17 cellular contexts compared by ENCODE assay signal in the genomic region with DNA sequence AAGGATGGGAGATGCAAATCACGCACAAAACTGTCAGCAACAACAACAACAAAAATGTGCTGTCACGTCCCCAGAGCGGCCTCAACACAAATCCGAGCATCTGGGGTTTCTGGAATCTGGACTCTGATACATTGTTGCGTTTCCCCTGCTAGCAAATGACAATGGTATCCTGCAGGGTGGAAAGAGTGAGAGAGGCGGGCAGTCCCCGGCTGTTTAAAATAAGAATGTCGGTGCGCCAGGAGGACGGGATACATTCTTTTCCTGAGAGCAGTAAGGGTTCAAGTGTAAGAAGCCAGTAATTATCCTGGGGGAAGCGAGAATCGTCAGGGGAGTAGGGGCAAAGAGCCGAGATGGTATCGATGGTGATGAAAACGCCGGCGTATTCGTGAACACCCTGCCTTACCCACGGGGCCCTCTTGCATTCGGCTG.
DNase-seq lines count a peak whose midpoint lies in the region; ATAC-seq and TF ChIP-seq lines count a peak whose summit lies in the region.
"Had no signal": no experiment of that assay in that cellular context is flagged by ENCODE, and none has a peak within 500 bp of the region (broad histone marks: within the 10 kb centered on the region; RNA-seq: fewer than 3 reads in every experiment).

No MANE protein-coding gene starts in this region.

- no peak overlapping the region for H2AFZ ChIP-seq in neural progenitor cell (replicated peaks)

- H3K27ac Mint-ChIP-seq in endothelial cell (ENCODE audit: unreplicated experiment) (no peak overlapping the region), neural progenitor cell (peak overlapping the region; percentile 58)

- H3K79me2 ChIP-seq in neural progenitor cell (ENCODE audit: low read depth): no peaks in the 10 kb centered on the region

- TF ChIP-seq CTCF in endothelial cell (IDR thresholded peaks at IDR 0.05; ENCODE audit: unreplicated experiment) (no peak), neural progenitor cell (IDR thresholded peaks at IDR 0.05) (no peak), ovary (IDR thresholded peaks at IDR 0.05) (no peak), GM20000 (IDR thresholded peaks at IDR 0.05; ENCODE audit: extremely low read depth, missing control alignments) (no peak)

- peak; percentile 18 for DNase-seq in GM03348 (ENCODE audit: low spot score)
- DNase-seq in NCI-H2227 (lab: John Stamatoyannopoulos, UW; ENCODE audit: unreplicated experiment): peak; percentile 78
- peak; percentile 12 for DNase-seq in endothelial cell (ENCODE audit: low spot score)
- peak; percentile 90 for DNase-seq in neural progenitor cell (ENCODE audit: low spot score)
- no peak for DNase-seq in ovary
- DNase-seq in GM20000 (ENCODE audit: low spot score): no peak
- DNase-seq: activated CD8-positive, alpha-beta memory T cell treated with anti-CD3 and anti-CD28 coated beads for 24 hours; activated effector memory CD4-positive, alpha-beta T cell treated with anti-CD3 and anti-CD28 coated beads, Interleukin-2, amount 50 U/mL, for 16 hours; effector CD8-positive, alpha-beta T cell; EL; kidney glomerular epithelial cell; NCI-H1694; stimulated activated CD4-positive, alpha-beta T cell treated with anti-CD3 and anti-CD28 coated beads, Interleukin-2, amount 100 ng/mL, for 48 hours had no signal

- no peak overlapping the region for H3K9ac ChIP-seq in neural progenitor cell

- H3F3A ChIP-seq in neural progenitor cell (ENCODE audit: low read depth): peaks cover 15% of the 10 kb centered on the region

- H3K4me1 Mint-ChIP-seq in endothelial cell (ENCODE audit: unreplicated experiment): peaks cover 5% of the 10 kb centered on the region
- peaks cover 35% of the 10 kb centered on the region for H3K4me1 Mint-ChIP-seq in neural progenitor cell

- peak overlapping the region; percentile 76 for H3K4me2 ChIP-seq in neural progenitor cell

- H3K27ac ChIP-seq in neural progenitor cell: no peak overlapping the region
- H3K27ac ChIP-seq in ovary: no peak overlapping the region
- H3K27ac ChIP-seq: SK-N-MC had no signal

- H3K4me1 ChIP-seq in neural progenitor cell (peaks cover 4% of the 10 kb centered on the region), ovary (ENCODE audit: insufficient read depth) (no peaks in the 10 kb centered on the region)

- H3K9me3 Mint-ChIP-seq in endothelial cell (ENCODE audit: unreplicated experiment) (no peaks in the 10 kb centered on the region), neural progenitor cell (peaks cover 6% of the 10 kb centered on the region)

- H3K4me3 ChIP-seq in neural progenitor cell (peak overlapping the region; percentile 29), ovary (no peak overlapping the region)
- H3K4me3 ChIP-seq: SK-N-MC had no signal

- H3K27me3 ChIP-seq in neural progenitor cell (no peaks in the 10 kb centered on the region), ovary (no peaks in the 10 kb centered on the region)

- H3K27me3 Mint-ChIP-seq in endothelial cell (ENCODE audit: unreplicated experiment): peaks cover 2% of the 10 kb centered on the region
- peaks cover 8% of the 10 kb centered on the region for H3K27me3 Mint-ChIP-seq in neural progenitor cell (ENCODE audit: insufficient read depth, low read depth)

- H3K36me3 Mint-ChIP-seq in endothelial cell (ENCODE audit: low read depth, unreplicated experiment) (no peaks in the 10 kb centered on the region), neural progenitor cell (peaks cover 9% of the 10 kb centered on the region)
- H3K36me3 Mint-ChIP-seq: CD14-positive monocyte had no signal

- TF ChIP-seq POLR2A in ovary (IDR thresholded peaks at IDR 0.05): no peak

- H3K4me3 Mint-ChIP-seq in endothelial cell (ENCODE audit: unreplicated experiment): peak overlapping the region; percentile 14
- H3K4me3 Mint-ChIP-seq in neural progenitor cell: peak overlapping the region; percentile 67

- H3K9me3 ChIP-seq in neural progenitor cell (ENCODE audit: low read depth) (no peaks in the 10 kb centered on the region), ovary (no peaks in the 10 kb centered on the region)

- no peak for TF ChIP-seq EP300 in ovary (IDR thresholded peaks at IDR 0.05)

- H3K36me3 ChIP-seq in neural progenitor cell (no peaks in the 10 kb centered on the region), ovary (no peaks in the 10 kb centered on the region)

- 1 to 5% (median 2%) methylated on average over 20 of the region's 20 CpGs for WGBS in ovary, 3 donors

- intact Hi-C loops in ovary (cut with DNase I): no loop called here

- peaks cover 14% of the 10 kb centered on the region for H4K20me1 ChIP-seq in neural progenitor cell (ENCODE audit: low read depth)

- ATAC-seq in GM18519 (IDR thresholded peaks at IDR 0.05; ENCODE audit: low FRiP score, unreplicated experiment) (no peak), HG03135 (IDR thresholded peaks at IDR 0.05; ENCODE audit: unreplicated experiment) (no peak)

Comparison
In these comparisons a context has a peak if more than half of its experiments do, and no peak if none do; other contexts are left out.
1. DNase-seq: peak in GM03348 (single experiment), NCI-H2227 (single experiment), endothelial cell (single experiment) and neural progenitor cell (single experiment); none in ovary (0 of 5) and GM20000 (single experiment).